19 cellular contexts compared by ENCODE assay signal in the genomic region with DNA sequence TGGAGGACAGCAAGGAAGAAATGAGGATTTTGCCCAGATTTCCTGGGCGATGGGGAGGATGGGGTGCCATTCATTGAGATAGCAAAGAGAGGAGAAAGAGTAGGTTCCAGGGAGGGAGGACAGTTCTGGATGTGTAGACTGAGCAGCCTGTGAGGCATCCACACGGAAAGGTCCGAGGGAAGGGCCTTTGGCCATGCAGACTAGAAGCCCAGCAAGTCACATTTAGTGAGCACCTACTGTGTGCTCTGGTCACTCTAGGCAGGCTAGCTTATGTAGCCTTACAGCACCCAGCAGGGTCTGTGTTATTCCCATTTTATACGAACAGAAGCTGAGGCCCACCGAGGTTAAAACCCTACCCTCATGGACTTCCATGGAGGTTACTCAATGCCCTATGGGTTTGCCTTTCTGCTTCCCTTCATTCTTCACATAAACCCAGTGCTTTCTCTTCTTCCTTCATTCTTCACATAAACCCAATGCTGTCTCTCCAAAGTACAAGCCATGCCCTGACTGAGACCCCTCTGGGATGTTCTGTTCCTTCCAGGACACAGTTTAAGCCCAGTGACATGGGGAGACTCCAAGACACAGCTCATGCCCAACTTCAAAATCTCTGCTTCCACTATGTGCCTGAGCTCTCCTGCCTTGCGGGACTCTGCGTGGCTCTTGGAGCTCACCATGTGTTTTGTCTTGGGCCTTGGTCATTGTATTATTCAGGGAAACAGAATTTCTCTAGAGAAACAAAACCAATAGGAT. TPM values are rescaled to one million over a fixed set of nuclear protein-coding genes. Genes with fewer than 3 reads are reported as not detected.
DNase-seq lines count a peak whose midpoint lies in the region; ATAC-seq and TF ChIP-seq lines count a peak whose summit lies in the region.
"Had no signal": no experiment of that assay in that cellular context is flagged by ENCODE, and none has a peak within 500 bp of the region (broad histone marks: within the 10 kb centered on the region; RNA-seq: fewer than 3 reads in every experiment).

No MANE protein-coding gene starts in this region.

- TF ChIP-seq CTCF in CD8-positive, alpha-beta T cell (IDR thresholded peaks at IDR 0.05) = no peak
- TF ChIP-seq CTCF in coronary artery (IDR thresholded peaks at IDR 0.05) = no peak
- no peak for TF ChIP-seq CTCF in adrenal gland (IDR thresholded peaks at IDR 0.05)

- H3K27ac Mint-ChIP-seq in CD8-positive, alpha-beta T cell = peak overlapping the region; percentile 60
- H3K27ac Mint-ChIP-seq in activated T-cell treated with anti-CD3 and anti-CD28 coated beads, Interleukin-2, amount 50 U/mL, for 72 hours = peak overlapping the region; percentile 88
- peak overlapping the region; percentile 94 for H3K27ac Mint-ChIP-seq in memory B cell

- H3K4me3 Mint-ChIP-seq in CD8-positive, alpha-beta T cell = no peak overlapping the region
- peak overlapping the region; percentile 79 to 90 for H3K4me3 Mint-ChIP-seq in activated T-cell treated with anti-CD3 and anti-CD28 coated beads, Interleukin-2, amount 50 U/mL, for 72 hours
- no peak overlapping the region for H3K4me3 Mint-ChIP-seq in memory B cell

- no peak for ATAC-seq in CD8-positive, alpha-beta T cell
- ATAC-seq in activated T-cell treated with anti-CD3 and anti-CD28 coated beads, Interleukin-2, amount 50 U/mL, for 72 hours (replicated peaks in 1 of 2) = no peak
- ATAC-seq in memory B cell (ENCODE audit: low read depth) (no peak), HG02970 (IDR thresholded peaks at IDR 0.05; ENCODE audit: low FRiP score, unreplicated experiment) (no peak)
- ATAC-seq: heart right ventricle had no signal

- H3K27me3 ChIP-seq in BLaER1 = no peaks in the 10 kb centered on the region
- no peaks in the 10 kb centered on the region for H3K27me3 ChIP-seq in CD8-positive, alpha-beta T cell (ENCODE audit: insufficient read depth, low read length)
- no peaks in the 10 kb centered on the region for H3K27me3 ChIP-seq in adrenal gland
- H3K27me3 ChIP-seq: heart right ventricle, suprapubic skin had no signal

- no peaks in the 10 kb centered on the region for H3K27me3 Mint-ChIP-seq in CD8-positive, alpha-beta T cell (ENCODE audit: low read depth)
- H3K27me3 Mint-ChIP-seq in activated T-cell treated with anti-CD3 and anti-CD28 coated beads, Interleukin-2, amount 50 U/mL, for 72 hours (ENCODE audit: low read depth) = no peaks in the 10 kb centered on the region
- H3K27me3 Mint-ChIP-seq in memory B cell = no peaks in the 10 kb centered on the region

- H3K36me3 ChIP-seq in BLaER1 = no peaks in the 10 kb centered on the region
- no peaks in the 10 kb centered on the region for H3K36me3 ChIP-seq in CD8-positive, alpha-beta T cell (ENCODE audit: insufficient read depth, low read length)
- no peaks in the 10 kb centered on the region for H3K36me3 ChIP-seq in adrenal gland (replicated peaks in 1 of 2)
- H3K36me3 ChIP-seq: HAP-1, heart right ventricle, suprapubic skin had no signal

- H3K9ac ChIP-seq in BLaER1 = no peak overlapping the region

- no peaks in the 10 kb centered on the region for H3K36me3 Mint-ChIP-seq in CD8-positive, alpha-beta T cell
- H3K36me3 Mint-ChIP-seq in activated T-cell treated with anti-CD3 and anti-CD28 coated beads, Interleukin-2, amount 50 U/mL, for 72 hours (ENCODE audit: insufficient read depth in 2 of 2) = peaks cover 41 to 68% of the 10 kb centered on the region in 2 donors
- no peaks in the 10 kb centered on the region for H3K36me3 Mint-ChIP-seq in memory B cell

- CTCF ChIA-PET in CD8-positive, alpha-beta T cell (lab: Charles Lee) = interaction anchor here (0.9 to 7.2 kb wide), 5 partner anchors 10 to 354 kb away, joined by 3 to 78 read pairs (median 5); no protein-coding TSS in a partner anchor

- intact Hi-C loops in CD8-positive, alpha-beta T cell (cut with DNase I, micrococcal nuclease) = no loop called here
- intact Hi-C loops in adrenal gland (cut with DNase I) = no loop called here

- H3K4me3 ChIP-seq in BLaER1 = no peak overlapping the region
- H3K4me3 ChIP-seq in CD8-positive, alpha-beta T cell (ENCODE audit: low read depth, low read length) = no peak overlapping the region
- no peak overlapping the region for H3K4me3 ChIP-seq in coronary artery
- no peak overlapping the region for H3K4me3 ChIP-seq in adrenal gland
- H3K4me3 ChIP-seq: HAP-1, heart right ventricle, lung, suprapubic skin had no signal

- POLR2A ChIA-PET in CD8-positive, alpha-beta T cell (lab: Charles Lee) = no interaction called here

- H3K4me1 ChIP-seq in BLaER1 = peaks cover 95% of the 10 kb centered on the region
- H3K4me1 ChIP-seq in CD8-positive, alpha-beta T cell (ENCODE audit: insufficient read depth, low read length) = peaks cover 66% of the 10 kb centered on the region
- H3K4me1 ChIP-seq in adrenal gland (replicated peaks in 1 of 2) = peaks cover 5 to 12% of the 10 kb centered on the region in 2 donors
- H3K4me1 ChIP-seq: HAP-1 had no signal

- H3K4me2 ChIP-seq in BLaER1 = peak overlapping the region; percentile 94

- H3K4me1 Mint-ChIP-seq in CD8-positive, alpha-beta T cell (ENCODE audit: low read depth) = peaks cover 84% of the 10 kb centered on the region
- peaks cover 94% of the 10 kb centered on the region for H3K4me1 Mint-ChIP-seq in activated T-cell treated with anti-CD3 and anti-CD28 coated beads, Interleukin-2, amount 50 U/mL, for 72 hours (ENCODE audit: low read depth)
- peaks cover 75% of the 10 kb centered on the region for H3K4me1 Mint-ChIP-seq in memory B cell

- H3K9me3 ChIP-seq in BLaER1 (no peaks in the 10 kb centered on the region), adrenal gland (replicated peaks in 1 of 3) (no peaks in the 10 kb centered on the region)
- no peaks in the 10 kb centered on the region for H3K9me3 ChIP-seq in CD8-positive, alpha-beta T cell (ENCODE audit: low read length)
- H3K9me3 ChIP-seq: HAP-1, heart right ventricle, suprapubic skin had no signal

- peak in 1 of 7 experiments; percentile 40 for DNase-seq in CD8-positive, alpha-beta T cell
- DNase-seq in activated T-cell treated with anti-CD3 and anti-CD28 coated beads, Interleukin-2, amount 50 U/mL, for 72 hours = peak in 1 of 2 donors; percentile 1
- DNase-seq in memory B cell (ENCODE audit: low spot score in 2 of 2) (peak in 1 of 2 donors; percentile 10), coronary artery (ENCODE audit: low spot score) (no peak), NCI-H1694 (lab: John Stamatoyannopoulos, UW) (no peak), adrenal gland (no peak)
- DNase-seq: amygdala; heart right ventricle; MV-4-11; NCI-H2029; NCI-H446; stimulated activated CD4-positive, alpha-beta T cell treated with anti-CD3 and anti-CD28 coated beads, Interleukin-2, amount 100 ng/mL, for 48 hours had no signal

- WGBS in adrenal gland, 4 donors = 89 to 94% (median 92%) methylated on average over 7 of the region's 7 CpGs

- H3K27ac ChIP-seq in BLaER1 (0 out of 2 replicates have a peak overlapping the region, but pooled peaks have one; percentile 81), coronary artery (no peak overlapping the region), adrenal gland (no peak overlapping the region)
- H3K27ac ChIP-seq in CD8-positive, alpha-beta T cell (ENCODE audit: low read depth, low read length) = no peak overlapping the region
- H3K27ac ChIP-seq: heart right ventricle, RWPE1, suprapubic skin had no signal

- no peaks in the 10 kb centered on the region for H3K9me3 Mint-ChIP-seq in CD8-positive, alpha-beta T cell
- no peaks in the 10 kb centered on the region for H3K9me3 Mint-ChIP-seq in activated T-cell treated with anti-CD3 and anti-CD28 coated beads, Interleukin-2, amount 50 U/mL, for 72 hours
- H3K9me3 Mint-ChIP-seq in memory B cell = no peaks in the 10 kb centered on the region

- TF ChIP-seq POLR2A in adrenal gland (IDR thresholded peaks at IDR 0.05) = no peak

- no peaks in the 10 kb centered on the region for H4K20me1 ChIP-seq in BLaER1

RNA-seq across cellular contexts. Expression of a gene that starts 13.7 kb away (rescaled TPM):
- 1 to 10 TPM; 1.8 to 2.5 TPM for total RNA-seq in CD8-positive, alpha-beta T cell
- 1,000 to 10,000 TPM in 1 of 2 donors, 100 to 1,000 TPM in 1; 848 to 1,110 TPM for total RNA-seq in activated T-cell treated with anti-CD3 and anti-CD28 coated beads, Interleukin-2, amount 50 U/mL, for 72 hours
- total RNA-seq in adrenal gland = 10 to 100 TPM in 3 of 8 donors, 1 to 10 TPM in 3, under 1 TPM in 2; 0.14 to 57.9 (median 6.9) TPM
- polyA plus RNA-seq in adrenal gland = 1 to 10 TPM in 2 of 3 donors, under 1 TPM in 1; 0.24 to 1.7 (median 1.3) TPM
- total RNA-seq: skeletal muscle tissue had no signal

RNA-seq across cellular contexts. Expression of a gene that starts 40.4 kb away (rescaled TPM):
- 100 to 1,000 TPM; 151 to 160 TPM for total RNA-seq in CD8-positive, alpha-beta T cell
- total RNA-seq in activated T-cell treated with anti-CD3 and anti-CD28 coated beads, Interleukin-2, amount 50 U/mL, for 72 hours = 100 to 1,000 TPM; 156 to 200 TPM
- 10 to 100 TPM; 31.9 to 72.1 (median 60.6) TPM for total RNA-seq in adrenal gland
- polyA plus RNA-seq in adrenal gland = 100 to 1,000 TPM in 2 of 3 donors, 10 to 100 TPM in 1; 92.4 to 123 (median 101) TPM

Comparison
In these comparisons a context has a peak if more than half of its experiments do, and no peak if none do; other contexts are left out.
1. H3K4me3 Mint-ChIP-seq: peak in activated T-cell treated with anti-CD3 and anti-CD28 coated beads, Interleukin-2, amount 50 U/mL, for 72 hours (2 of 2); none in CD8-positive, alpha-beta T cell (single experiment) and memory B cell (single experiment).
2. RNA of a gene that starts 13.7 kb away (total RNA-seq): 848 to 1,110 TPM in activated T-cell treated with anti-CD3 and anti-CD28 coated beads, Interleukin-2, amount 50 U/mL, for 72 hours; 0.14 to 57.9 TPM in adrenal gland and 1.8 to 2.5 TPM in CD8-positive, alpha-beta T cell; every median in the first group is over 10 times any median in the second.
3. Peak in every context shown above with its lines, with median percentiles within 50 percentile points of each other: H3K27ac Mint-ChIP-seq.